In genomic region chr1:28266920-28267322, GRCh38 we compare ENCODE assay signal across 16 cellular contexts. TPM values are rescaled to one million over a fixed set of nuclear protein-coding genes. Genes with fewer than 3 reads are reported as not detected.
DNase-seq lines count a peak whose midpoint lies in the region; ATAC-seq and TF ChIP-seq lines count a peak whose summit lies in the region.
"Had no signal": no experiment of that assay in that cellular context is flagged by ENCODE, and none has a peak within 500 bp of the region (broad histone marks: within the 10 kb centered on the region; RNA-seq: fewer than 3 reads in every experiment).

No MANE protein-coding gene starts in this region.

- no peak for TF ChIP-seq POLR2A in heart left ventricle (IDR thresholded peaks at IDR 0.05)
- TF ChIP-seq POLR2A in testis (IDR thresholded peaks at IDR 0.05) = no peak
- no peak for TF ChIP-seq POLR2A in gastrocnemius medialis (IDR thresholded peaks at IDR 0.05)

- 46 to 53% (median 51%) methylated on average over 5 of the region's 5 CpGs for WGBS in heart left ventricle, 4 donors
- 30 to 38% methylated on average over 5 of the region's 5 CpGs for WGBS in testis, 2 donors

- H3K27me3 ChIP-seq in heart left ventricle (no peaks in the 10 kb centered on the region), testis (no peaks in the 10 kb centered on the region), gastrocnemius medialis (no peaks in the 10 kb centered on the region)
- H3K27me3 ChIP-seq: transverse colon had no signal

- no peak for TF ChIP-seq CTCF in heart left ventricle (IDR thresholded peaks at IDR 0.05)
- TF ChIP-seq CTCF in testis (IDR thresholded peaks at IDR 0.05) = no peak
- TF ChIP-seq CTCF in gastrocnemius medialis (IDR thresholded peaks at IDR 0.05 in 4 of 5, conservative IDR thresholded peaks at IDR 0.05 in 1 of 5) = no peak

- DNase-seq in heart left ventricle (no peak), cardiac septum (ENCODE audit: low spot score) (no peak), left kidney (ENCODE audit: low read depth, low spot score) (peak; percentile 32), testis (peak; percentile 35), gastrocnemius medialis (no peak), left colon (no peak)
- DNase-seq: 8988T; activated effector memory CD4-positive, alpha-beta T cell treated with anti-CD3 and anti-CD28 coated beads, Interleukin-2, amount 50 U/mL, for 16 hours; aorta; CD4-positive, alpha-beta memory T cell; DMS79 treated with DMSO at 0.1 percent for 48 hours; immature natural killer cell; midbrain; NCI-H1417 treated with DMSO at 0.1 percent for 48 hours; nucleus accumbens; transverse colon had no signal

- peaks cover 0 to 28% (median 16%) of the 10 kb centered on the region in 9 donors for H3K36me3 ChIP-seq in heart left ventricle
- H3K36me3 ChIP-seq in testis (ENCODE audit: low read depth, missing control alignments) = no peaks in the 10 kb centered on the region
- peaks cover 0 to 21% of the 10 kb centered on the region in 2 donors for H3K36me3 ChIP-seq in gastrocnemius medialis
- H3K36me3 ChIP-seq: transverse colon had no signal

- intact Hi-C loops in heart left ventricle (cut with DNase I) = loop anchor here in 1 of 10 donors (5.0 kb wide), 1 partner anchor 60 kb away; the partner anchor contains the start of gene MED18
- intact Hi-C loops in cardiac septum (cut with DNase I) = no loop called here
- intact Hi-C loops in testis (cut with DNase I; ENCODE audit: low total_unique reads) = no loop called here
- intact Hi-C loops in gastrocnemius medialis (cut with DNase I; ENCODE audit: low total_unique reads) = no loop called here
- intact Hi-C loops in left colon (cut with DNase I, micrococcal nuclease) = no loop called here

- H3K27ac ChIP-seq in heart left ventricle (no peak overlapping the region), testis (no peak overlapping the region), gastrocnemius medialis (no peak overlapping the region)
- H3K27ac ChIP-seq: transverse colon had no signal

- in situ Hi-C loops in gastrocnemius medialis (cut with MboI; ENCODE audit: low sequenced_read_pairs in 4 of 4) = loop anchor here in 2 of 4 donors (10.0 kb wide), 1 partner anchor 58 kb away; the partner anchor contains the start of gene MED18 (in 2 of the 2)

- ATAC-seq in heart left ventricle (peak in 3 of 4 donors; percentile 24 to 45 (median 35)), gastrocnemius medialis (no peak), left colon (no peak)

- H3K4me1 ChIP-seq in heart left ventricle (peaks cover 0 to 44% (median 18%) of the 10 kb centered on the region in 12 donors), testis (peaks cover 19% of the 10 kb centered on the region), gastrocnemius medialis (peaks cover 7 to 13% of the 10 kb centered on the region in 2 donors)

- H3K4me3 ChIP-seq in heart left ventricle = no peak overlapping the region
- H3K4me3 ChIP-seq in testis = no peak overlapping the region
- H3K4me3 ChIP-seq in gastrocnemius medialis = no peak overlapping the region
- H3K4me3 ChIP-seq: transverse colon had no signal

- H3K9me3 ChIP-seq in heart left ventricle = no peaks in the 10 kb centered on the region
- no peaks in the 10 kb centered on the region for H3K9me3 ChIP-seq in testis
- H3K9me3 ChIP-seq in gastrocnemius medialis = no peaks in the 10 kb centered on the region
- H3K9me3 ChIP-seq: transverse colon had no signal

RNA-seq across cellular contexts. Expression of gene SESN2, which starts 7.6 kb away (rescaled TPM):
- 1 to 10 TPM; 2.4 to 6.4 (median 4.7) TPM for total RNA-seq in heart left ventricle
- polyA plus RNA-seq in heart left ventricle = 1 to 10 TPM; 2.1 to 8.8 TPM
- 4.7 TPM for total RNA-seq in cardiac septum
- total RNA-seq in testis = 10 to 100 TPM; 36.7 to 43.7 TPM
- 16.9 TPM for polyA plus RNA-seq in testis (ENCODE audit: insufficient read depth, low read depth, low replicate concordance)
- 10 to 100 TPM in 2 of 4 donors, 1 to 10 TPM in 2; 5.6 to 18.9 (median 12.4) TPM for total RNA-seq in gastrocnemius medialis
- total RNA-seq in left colon = 10 to 100 TPM; 34.7 to 40.3 TPM

RNA-seq across cellular contexts. Expression of gene ATP5IF1, which starts 31.0 kb away (rescaled TPM):
- 100 to 1,000 TPM; 209 to 865 (median 423) TPM for total RNA-seq in heart left ventricle
- polyA plus RNA-seq in heart left ventricle = 1,000 to 10,000 TPM in 1 of 2 donors, 100 to 1,000 TPM in 1; 286 to 3,101 TPM
- 423 TPM for total RNA-seq in cardiac septum
- 100 to 1,000 TPM; 259 to 345 TPM for total RNA-seq in testis
- polyA plus RNA-seq in testis (ENCODE audit: insufficient read depth, low read depth, low replicate concordance) = 702 TPM
- 100 to 1,000 TPM; 125 to 333 (median 193) TPM for total RNA-seq in gastrocnemius medialis
- 100 to 1,000 TPM; 251 to 302 TPM for total RNA-seq in left colon

RNA-seq across cellular contexts. Expression of gene DNAJC8, which starts 34.1 kb away (rescaled TPM):
- total RNA-seq in heart left ventricle (10 to 100 TPM; 47.1 to 66.9 (median 58.4) TPM), cardiac septum (54.1 TPM), testis (10 to 100 TPM; 44.7 to 48.0 TPM), gastrocnemius medialis (10 to 100 TPM; 37.6 to 56.1 (median 51.2) TPM), left colon (10 to 100 TPM; 45.7 to 48.6 TPM)
- polyA plus RNA-seq in heart left ventricle (10 to 100 TPM; 53.8 to 84.9 TPM), testis (ENCODE audit: insufficient read depth, low read depth, low replicate concordance) (86.5 TPM)

Comparison
In these comparisons a context has a peak if more than half of its experiments do, and no peak if none do; other contexts are left out.
1. ATAC-seq: peak in heart left ventricle (3 of 4); none in gastrocnemius medialis (0 of 2) and left colon (single experiment).
2. DNase-seq: peak in left kidney (single experiment) and testis (single experiment); none in heart left ventricle (0 of 5), cardiac septum (single experiment), gastrocnemius medialis (0 of 2) and left colon (0 of 2).